In the genomic region with DNA sequence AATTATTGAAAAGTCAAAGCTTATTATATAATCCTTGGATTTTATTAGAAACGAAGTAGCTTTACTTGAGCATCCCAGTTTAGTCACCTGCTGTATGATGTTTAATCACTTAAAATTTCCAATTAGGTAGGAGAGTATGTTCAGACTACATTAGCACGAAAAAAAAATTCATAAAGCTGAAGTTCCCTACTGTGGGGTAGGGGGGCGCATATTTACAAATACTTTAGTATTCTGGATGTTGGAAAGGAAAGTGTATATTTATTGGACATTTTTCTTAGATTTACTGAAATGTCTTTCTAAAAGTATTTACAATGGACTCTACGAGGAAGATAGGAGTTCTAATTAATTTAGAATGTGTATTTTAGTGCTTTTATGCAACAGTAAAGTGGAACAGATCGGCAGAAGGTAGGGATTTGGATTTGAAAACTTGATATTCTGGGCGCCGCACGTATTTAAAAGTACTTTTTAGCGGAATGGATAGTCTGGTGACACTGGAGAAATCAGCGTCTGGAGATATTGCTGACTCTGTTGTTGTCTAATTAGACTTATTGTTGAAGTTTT, we compare ENCODE assay signal across 8 cellular contexts. TPM values are rescaled to one million over a fixed set of nuclear protein-coding genes. Genes with fewer than 3 reads are reported as not detected.
DNase-seq lines count a peak whose midpoint lies in the region; ATAC-seq, FAIRE-seq and TF ChIP-seq lines count a peak whose summit lies in the region.

No MANE protein-coding gene starts in this region.

- H2AFZ ChIP-seq in neural cell (ENCODE audit: low read depth, low read length): no peak overlapping the region

- H3K4me1 ChIP-seq in small intestine (ENCODE audit: control insufficient read depth in 2 of 2, insufficient read depth in 1 of 2, low read depth in 1 of 2, low read length in 1 of 2): no peaks in the 10 kb centered on the region

- 17 to 50% (median 33%) methylated on average over 10 of the region's 10 CpGs for WGBS in small intestine, 3 donors

- no peak for ATAC-seq in GM19463 (IDR thresholded peaks at IDR 0.05; ENCODE audit: unreplicated experiment)

- no peaks in the 10 kb centered on the region for H4K20me1 ChIP-seq in neural cell (ENCODE audit: insufficient read depth)

- TF ChIP-seq RAD21 in neural cell (conservative IDR thresholded peaks at IDR 0.05): peak; percentile 14

- H3K27ac ChIP-seq in neural cell (ENCODE audit: low read length) (peak overlapping the region; percentile 89), small intestine (ENCODE audit: low read depth in 1 of 2, low read length in 1 of 2) (no peak overlapping the region)

- H3K9ac ChIP-seq in neural cell (ENCODE audit: low read length): peak overlapping the region; percentile 83

- peak overlapping the region; percentile 97 for H3K4me2 ChIP-seq in neural cell (ENCODE audit: low read length)

- peak; percentile 37 for TF ChIP-seq CTCF in cardiac fibroblast (IDR thresholded peaks at IDR 0.05; ENCODE audit: low read depth, low read length)
- peak; percentile 61 for TF ChIP-seq CTCF in neural cell (IDR thresholded peaks at IDR 0.05; ENCODE audit: poor library complexity, severe bottlenecking)

- H3K27me3 ChIP-seq in neural cell (ENCODE audit: insufficient read depth, low read depth, low read length): no peaks in the 10 kb centered on the region
- no peaks in the 10 kb centered on the region for H3K27me3 ChIP-seq in small intestine (ENCODE audit: control insufficient read depth in 2 of 2, insufficient read depth in 2 of 2, low read length in 2 of 2)

- no peak for FAIRE-seq in small intestine (lab: Jason Lieb, UNC)

- H3K9me2 ChIP-seq in neural cell (ENCODE audit: insufficient read depth, low read length): no peaks in the 10 kb centered on the region

- H3K36me3 ChIP-seq in neural cell (ENCODE audit: insufficient read depth, low read length) (no peaks in the 10 kb centered on the region), small intestine (ENCODE audit: control insufficient read depth in 2 of 2, insufficient read depth in 2 of 2, low read length in 2 of 2) (no peaks in the 10 kb centered on the region)

- H3F3A ChIP-seq in neural cell (ENCODE audit: insufficient read depth, low read length, poor library complexity, severe bottlenecking): no peaks in the 10 kb centered on the region

- DNase-seq in SIG-M5 treated with dmso at 0.1 percent for 504 hours (lab: John Stamatoyannopoulos, UW; ENCODE audit: unreplicated experiment) (peak; percentile 47), SIG-M5 (lab: John Stamatoyannopoulos, UW) (no peak), NCI-H1092 treated with DMSO at 0.1 percent for 48 hours (lab: John Stamatoyannopoulos, UW) (peak; percentile 47), cardiac fibroblast (ENCODE audit: low read depth in 2 of 2) (peak; percentile 30 to 46), NCI-H345 (lab: John Stamatoyannopoulos, UW) (no peak), small intestine (no peak)

- H3K4me3 ChIP-seq in cardiac fibroblast (replicated peaks in 1 of 2; ENCODE audit: low read depth in 2 of 2, low read length in 2 of 2) (peak overlapping the region; percentile 71 to 72), neural cell (ENCODE audit: low read length) (peak overlapping the region; percentile 73), small intestine (ENCODE audit: low read depth in 1 of 2, low read length in 2 of 2) (peak overlapping the region in 1 of 2 donors; percentile 44)

- TF ChIP-seq EP300 in neural cell (conservative IDR thresholded peaks at IDR 0.05; ENCODE audit: poor library complexity, severe bottlenecking): no peak

- H3K79me2 ChIP-seq in neural cell (replicated peaks; ENCODE audit: insufficient read depth, low read length): peaks cover 56% of the 10 kb centered on the region

- H3K9me3 ChIP-seq in neural cell (ENCODE audit: low read length): no peaks in the 10 kb centered on the region
- no peaks in the 10 kb centered on the region for H3K9me3 ChIP-seq in small intestine (ENCODE audit: control insufficient read depth, low read depth)

TF ChIP-seq in neural cell, 6 proteins besides CTCF, POLR2A, EP300 and RAD21:
- TF ChIP-seq, protein P1, sequence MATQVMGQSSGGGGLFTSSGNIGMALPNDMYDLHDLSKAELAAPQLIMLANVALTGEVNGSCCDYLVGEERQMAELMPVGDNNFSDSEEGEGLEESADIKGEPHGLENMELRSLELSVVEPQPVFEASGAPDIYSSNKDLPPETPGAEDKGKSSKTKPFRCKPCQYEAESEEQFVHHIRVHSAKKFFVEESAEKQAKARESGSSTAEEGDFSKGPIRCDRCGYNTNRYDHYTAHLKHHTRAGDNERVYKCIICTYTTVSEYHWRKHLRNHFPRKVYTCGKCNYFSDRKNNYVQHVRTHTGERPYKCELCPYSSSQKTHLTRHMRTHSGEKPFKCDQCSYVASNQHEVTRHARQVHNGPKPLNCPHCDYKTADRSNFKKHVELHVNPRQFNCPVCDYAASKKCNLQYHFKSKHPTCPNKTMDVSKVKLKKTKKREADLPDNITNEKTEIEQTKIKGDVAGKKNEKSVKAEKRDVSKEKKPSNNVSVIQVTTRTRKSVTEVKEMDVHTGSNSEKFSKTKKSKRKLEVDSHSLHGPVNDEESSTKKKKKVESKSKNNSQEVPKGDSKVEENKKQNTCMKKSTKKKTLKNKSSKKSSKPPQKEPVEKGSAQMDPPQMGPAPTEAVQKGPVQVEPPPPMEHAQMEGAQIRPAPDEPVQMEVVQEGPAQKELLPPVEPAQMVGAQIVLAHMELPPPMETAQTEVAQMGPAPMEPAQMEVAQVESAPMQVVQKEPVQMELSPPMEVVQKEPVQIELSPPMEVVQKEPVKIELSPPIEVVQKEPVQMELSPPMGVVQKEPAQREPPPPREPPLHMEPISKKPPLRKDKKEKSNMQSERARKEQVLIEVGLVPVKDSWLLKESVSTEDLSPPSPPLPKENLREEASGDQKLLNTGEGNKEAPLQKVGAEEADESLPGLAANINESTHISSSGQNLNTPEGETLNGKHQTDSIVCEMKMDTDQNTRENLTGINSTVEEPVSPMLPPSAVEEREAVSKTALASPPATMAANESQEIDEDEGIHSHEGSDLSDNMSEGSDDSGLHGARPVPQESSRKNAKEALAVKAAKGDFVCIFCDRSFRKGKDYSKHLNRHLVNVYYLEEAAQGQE (IDR thresholded peaks at IDR 0.05; ENCODE audit: borderline replicate concordance): no peak
- TF ChIP-seq POLR2AphosphoS5 (IDR thresholded peaks at IDR 0.05): no peak
- TF ChIP-seq SMC3 (conservative IDR thresholded peaks at IDR 0.05; ENCODE audit: poor library complexity): peak; percentile 16
- no peak for TF ChIP-seq EZH2 (IDR thresholded peaks at IDR 0.05; ENCODE audit: borderline replicate concordance, insufficient read depth, low read length, poor library complexity, severe bottlenecking)

RNA-seq across cellular contexts. Expression of a gene that starts 1.9 kb away (rescaled TPM):
- polyA plus RNA-seq in neural cell (51.0 and 58.9 TPM in 2 replicates), small intestine (10 to 100 TPM; 16.8 to 29.7 (median 29.2) TPM)
- 102 and 107 TPM in 2 replicates for polyA minus RNA-seq in neural cell

RNA-seq across cellular contexts. Expression of a gene that starts 33.7 kb away (rescaled TPM):
- polyA plus RNA-seq in neural cell (15.2 and 15.8 TPM in 2 replicates), small intestine (10 to 100 TPM; 15.9 to 25.9 (median 16.9) TPM)
- 37.0 and 44.5 TPM in 2 replicates for polyA minus RNA-seq in neural cell

Comparison
In these comparisons a context has a peak if more than half of its experiments do, and no peak if none do; other contexts are left out.
1. DNase-seq: peak in SIG-M5 treated with dmso at 0.1 percent for 504 hours (single experiment), NCI-H1092 treated with DMSO at 0.1 percent for 48 hours (single experiment) and cardiac fibroblast (2 of 2); none in SIG-M5 (single experiment), NCI-H345 (single experiment) and small intestine (single experiment).